ENCODE assay signal across 1 cellular context in the genomic region with DNA sequence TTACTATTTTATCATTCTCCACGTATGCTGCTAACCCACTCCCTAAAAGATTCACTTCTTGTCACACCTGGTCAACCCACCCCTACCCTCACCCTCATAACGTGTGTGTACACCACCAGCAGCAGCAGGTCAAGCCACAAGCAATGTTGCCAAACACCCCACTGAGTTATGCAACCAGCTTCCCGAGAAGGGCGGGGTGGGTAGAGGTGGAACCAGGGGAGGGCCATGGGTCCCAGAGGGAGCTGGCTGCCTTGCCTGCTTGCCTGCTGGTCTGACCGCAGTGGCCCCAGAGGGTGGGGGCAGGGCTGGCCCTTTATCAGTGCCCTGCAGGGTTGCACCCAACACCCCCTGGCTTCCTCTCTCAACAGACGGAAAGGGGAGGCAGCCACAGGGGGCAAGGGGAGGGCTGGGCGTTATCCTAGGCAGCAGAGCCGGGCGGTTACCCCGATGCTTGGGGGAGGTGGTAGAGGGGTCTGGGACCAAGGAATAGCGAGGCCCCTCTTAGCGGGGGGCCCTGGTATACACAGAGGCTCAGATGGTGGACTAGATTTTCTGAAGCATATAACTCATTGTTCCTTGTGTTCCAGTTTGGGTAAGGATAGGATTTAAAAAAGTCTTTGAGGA.
TF ChIP-seq lines count a peak whose summit lies in the region.

No MANE protein-coding gene starts in this region.

TF ChIP-seq in K562, 482 proteins besides CTCF, POLR2A, EP300 and RAD21 (continued from another document and continues in another):
- TF ChIP-seq ZNF609 (CRISPR knock-in tag; IDR thresholded peaks at IDR 0.05; ENCODE audit: borderline replicate concordance) (peak; percentile 99), ZNF707 (CRISPR knock-in tag; conservative IDR thresholded peaks at IDR 0.05) (no peak; the same call in 1 of the 2 replicates), ZBTB17 (CRISPR knock-in tag; IDR thresholded peaks at IDR 0.05) (peak; percentile 84), BRF1 (IDR thresholded peaks at IDR 0.05; ENCODE audit: borderline replicate concordance, extremely low read depth, insufficient read length) (no peak), JUNB (CRISPR knock-in tag; conservative IDR thresholded peaks at IDR 0.05) (no peak), FIP1L1 (IDR thresholded peaks at IDR 0.05; ENCODE audit: low read depth, low read length, poor library complexity, severe bottlenecking) (peak; percentile 62), MTA2 (IDR thresholded peaks at IDR 0.05; ENCODE audit: low read depth) (peak; percentile 95), ZNF512 (tag; IDR thresholded peaks at IDR 0.05) (no peak), ZNF274 (IDR thresholded peaks at IDR 0.05; ENCODE audit: borderline replicate concordance, low read depth, low read length) (peak; percentile 79; the same call in 1 of the 2 replicates), GATAD2A (IDR thresholded peaks at IDR 0.05) (peak; percentile 96), SMC3 (conservative IDR thresholded peaks at IDR 0.05; ENCODE audit: insufficient read depth, low read depth, low read length) (peak; percentile 30; the same call in 1 of the 2 replicates), RFX7 (CRISPR knock-in tag; IDR thresholded peaks at IDR 0.05) (no peak), RBM15 (IDR thresholded peaks at IDR 0.05; ENCODE audit: insufficient read depth, low read length) (no peak), MXI1 (IDR thresholded peaks at IDR 0.05; ENCODE audit: low read depth, low read length) (peak; percentile 70; the same call in 1 of the 2 replicates), ZNF592 (IDR thresholded peaks at IDR 0.05) (no peak), TCF3 (CRISPR knock-in tag; IDR thresholded peaks at IDR 0.05) (peak; percentile 99), ZNF23 (CRISPR knock-in tag; IDR thresholded peaks at IDR 0.05) (no peak), ESRRA (IDR thresholded peaks at IDR 0.05; ENCODE audit: borderline replicate concordance, low read depth) (peak; percentile 95), SNRNP70 (optimal IDR thresholded peaks at IDR 0.05; ENCODE audit: low read depth, low read length) (no peak), POLR2H (tag; IDR thresholded peaks at IDR 0.05; ENCODE audit: low read depth) (no peak), ZBTB43 (CRISPR knock-in tag; IDR thresholded peaks at IDR 0.05) (0 out of 2 replicates have a peak, but pooled peaks have one; percentile 33), FOXM1 (IDR thresholded peaks at IDR 0.05; ENCODE audit: low read depth) (peak; percentile 92), FOXM1 (CRISPR knock-in tag; IDR thresholded peaks at IDR 0.05; ENCODE audit: low read depth) (no peak), E2F5 (CRISPR knock-in tag; IDR thresholded peaks at IDR 0.05) (0 out of 2 replicates have a peak, but pooled peaks have one; percentile 66), BRCA1 (IDR thresholded peaks at IDR 0.05) (no peak), BRCA1 (CRISPR knock-in tag; IDR thresholded peaks at IDR 0.05) (no peak)
- TF ChIP-seq, protein P1, sequence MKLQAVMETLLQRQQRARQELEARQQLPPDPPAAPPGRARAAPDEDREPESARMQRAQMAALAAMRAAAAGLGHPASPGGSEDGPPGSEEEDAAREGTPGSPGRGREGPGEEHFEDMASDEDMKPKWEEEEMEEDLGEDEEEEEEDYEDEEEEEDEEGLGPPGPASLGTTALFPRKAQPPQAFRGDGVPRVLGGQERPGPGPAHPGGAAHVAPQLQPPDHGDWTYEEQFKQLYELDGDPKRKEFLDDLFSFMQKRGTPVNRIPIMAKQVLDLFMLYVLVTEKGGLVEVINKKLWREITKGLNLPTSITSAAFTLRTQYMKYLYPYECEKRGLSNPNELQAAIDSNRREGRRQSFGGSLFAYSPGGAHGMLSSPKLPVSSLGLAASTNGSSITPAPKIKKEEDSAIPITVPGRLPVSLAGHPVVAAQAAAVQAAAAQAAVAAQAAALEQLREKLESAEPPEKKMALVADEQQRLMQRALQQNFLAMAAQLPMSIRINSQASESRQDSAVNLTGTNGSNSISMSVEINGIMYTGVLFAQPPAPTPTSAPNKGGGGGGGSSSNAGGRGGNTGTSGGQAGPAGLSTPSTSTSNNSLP (IDR thresholded peaks at IDR 0.05; ENCODE audit: borderline replicate concordance, low read depth, low read length), result peak; percentile 27; the same call in 1 of the 2 replicates
- TF ChIP-seq, protein P2, sequence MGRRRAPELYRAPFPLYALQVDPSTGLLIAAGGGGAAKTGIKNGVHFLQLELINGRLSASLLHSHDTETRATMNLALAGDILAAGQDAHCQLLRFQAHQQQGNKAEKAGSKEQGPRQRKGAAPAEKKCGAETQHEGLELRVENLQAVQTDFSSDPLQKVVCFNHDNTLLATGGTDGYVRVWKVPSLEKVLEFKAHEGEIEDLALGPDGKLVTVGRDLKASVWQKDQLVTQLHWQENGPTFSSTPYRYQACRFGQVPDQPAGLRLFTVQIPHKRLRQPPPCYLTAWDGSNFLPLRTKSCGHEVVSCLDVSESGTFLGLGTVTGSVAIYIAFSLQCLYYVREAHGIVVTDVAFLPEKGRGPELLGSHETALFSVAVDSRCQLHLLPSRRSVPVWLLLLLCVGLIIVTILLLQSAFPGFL (CRISPR knock-in tag; IDR thresholded peaks at IDR 0.05), result no peak
- TF ChIP-seq, protein P3, sequence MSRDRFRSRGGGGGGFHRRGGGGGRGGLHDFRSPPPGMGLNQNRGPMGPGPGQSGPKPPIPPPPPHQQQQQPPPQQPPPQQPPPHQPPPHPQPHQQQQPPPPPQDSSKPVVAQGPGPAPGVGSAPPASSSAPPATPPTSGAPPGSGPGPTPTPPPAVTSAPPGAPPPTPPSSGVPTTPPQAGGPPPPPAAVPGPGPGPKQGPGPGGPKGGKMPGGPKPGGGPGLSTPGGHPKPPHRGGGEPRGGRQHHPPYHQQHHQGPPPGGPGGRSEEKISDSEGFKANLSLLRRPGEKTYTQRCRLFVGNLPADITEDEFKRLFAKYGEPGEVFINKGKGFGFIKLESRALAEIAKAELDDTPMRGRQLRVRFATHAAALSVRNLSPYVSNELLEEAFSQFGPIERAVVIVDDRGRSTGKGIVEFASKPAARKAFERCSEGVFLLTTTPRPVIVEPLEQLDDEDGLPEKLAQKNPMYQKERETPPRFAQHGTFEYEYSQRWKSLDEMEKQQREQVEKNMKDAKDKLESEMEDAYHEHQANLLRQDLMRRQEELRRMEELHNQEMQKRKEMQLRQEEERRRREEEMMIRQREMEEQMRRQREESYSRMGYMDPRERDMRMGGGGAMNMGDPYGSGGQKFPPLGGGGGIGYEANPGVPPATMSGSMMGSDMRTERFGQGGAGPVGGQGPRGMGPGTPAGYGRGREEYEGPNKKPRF (IDR thresholded peaks at IDR 0.05; ENCODE audit: low read depth, low read length), result no peak
- TF ChIP-seq, protein P4, sequence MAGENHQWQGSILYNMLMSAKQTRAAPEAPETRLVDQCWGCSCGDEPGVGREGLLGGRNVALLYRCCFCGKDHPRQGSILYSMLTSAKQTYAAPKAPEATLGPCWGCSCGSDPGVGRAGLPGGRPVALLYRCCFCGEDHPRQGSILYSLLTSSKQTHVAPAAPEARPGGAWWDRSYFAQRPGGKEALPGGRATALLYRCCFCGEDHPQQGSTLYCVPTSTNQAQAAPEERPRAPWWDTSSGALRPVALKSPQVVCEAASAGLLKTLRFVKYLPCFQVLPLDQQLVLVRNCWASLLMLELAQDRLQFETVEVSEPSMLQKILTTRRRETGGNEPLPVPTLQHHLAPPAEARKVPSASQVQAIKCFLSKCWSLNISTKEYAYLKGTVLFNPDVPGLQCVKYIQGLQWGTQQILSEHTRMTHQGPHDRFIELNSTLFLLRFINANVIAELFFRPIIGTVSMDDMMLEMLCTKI (IDR thresholded peaks at IDR 0.05; ENCODE audit: partially characterized antibody), result no peak
